ENCODE assay signal across 17 cellular contexts in genomic region chr1:205003358-205004145, GRCh38. TPM values are rescaled to one million over a fixed set of nuclear protein-coding genes. Genes with fewer than 3 reads are reported as not detected.
DNase-seq lines count a peak whose midpoint lies in the region; ATAC-seq and TF ChIP-seq lines count a peak whose summit lies in the region.
"Had no signal": no experiment of that assay in that cellular context is flagged by ENCODE, and none has a peak within 500 bp of the region (broad histone marks: within the 10 kb centered on the region; RNA-seq: fewer than 3 reads in every experiment).

No MANE protein-coding gene starts in this region.

- H3K27ac ChIP-seq in 22Rv1, result peak overlapping the region; percentile 57
- H3K27ac ChIP-seq in VCaP, result peak overlapping the region; percentile 67
- H3K27ac ChIP-seq in body of pancreas, result no peak overlapping the region

- H3K4me1 ChIP-seq in HAP-1 (no peaks in the 10 kb centered on the region), body of pancreas (no peaks in the 10 kb centered on the region)

- no peaks in the 10 kb centered on the region for H3K9me3 ChIP-seq in HAP-1
- H3K9me3 ChIP-seq in body of pancreas, result no peaks in the 10 kb centered on the region

- in situ Hi-C loops in HAP-1 (cut with MboI; ENCODE audit: low sequenced_read_pairs), result no loop called here

- DNase-seq in HAP-1 (ENCODE audit: low spot score in 2 of 2), result peak; percentile 5 to 58
- DNase-seq in left lobe of liver (ENCODE audit: low spot score), result peak; percentile 91
- DNase-seq in GF-D8 (lab: John Stamatoyannopoulos, UW), result no peak
- no peak for DNase-seq in body of pancreas
- no peak for DNase-seq in inferior parietal cortex (ENCODE audit: extremely low spot score)
- DNase-seq: activated CD4-positive, CD25-positive, alpha-beta regulatory T cell; activated effector memory CD4-positive, alpha-beta T cell treated with Interleukin-2 at 50 U/mL for 16 hours; COR-L47; foreskin fibroblast; naive thymus-derived CD4-positive, alpha-beta T cell; NCI-H2029 had no signal

- intact Hi-C loops in body of pancreas (cut with DNase I), result no loop called here

- 69% methylated on average over 9 to 10 of the region's 10 CpGs for WGBS in body of pancreas, 2 donors

- no peak for TF ChIP-seq POLR2A in body of pancreas (IDR thresholded peaks at IDR 0.05)

- H3K4me3 ChIP-seq in HAP-1 (no peak overlapping the region), body of pancreas (no peak overlapping the region)

- H3K27me3 ChIP-seq in HAP-1 (ENCODE audit: low read depth) (no peaks in the 10 kb centered on the region), body of pancreas (no peaks in the 10 kb centered on the region)

- ATAC-seq in left lobe of liver (peak; percentile 92), GM21576 (IDR thresholded peaks at IDR 0.05; ENCODE audit: unreplicated experiment) (no peak), body of pancreas (no peak)
- ATAC-seq: naive thymus-derived CD4-positive, alpha-beta T cell had no signal

- no peak for TF ChIP-seq CTCF in 22Rv1 (IDR thresholded peaks at IDR 0.05)
- TF ChIP-seq CTCF in VCaP (conservative IDR thresholded peaks at IDR 0.05), result no peak
- TF ChIP-seq CTCF in body of pancreas (IDR thresholded peaks at IDR 0.05), result no peak

- H3K36me3 ChIP-seq in HAP-1 (replicated peaks) (no peaks in the 10 kb centered on the region), body of pancreas (replicated peaks in 1 of 2; ENCODE audit: insufficient read depth in 1 of 2, low read depth in 2 of 2) (no peaks in the 10 kb centered on the region)

RNA-seq across cellular contexts. Expression of gene CNTN2, which starts 39.5 kb away (rescaled TPM):
- total RNA-seq in left lobe of liver (0.13 TPM), body of pancreas (not detected)
- total RNA-seq: lung microvascular endothelial cell; M059J; naive thymus-derived CD4-positive, alpha-beta T cell; pulmonary artery endothelial cell had no signal

Comparison
In these comparisons a context has a peak if more than half of its experiments do, and no peak if none do; other contexts are left out.
1. H3K27ac ChIP-seq: peak in 22Rv1 (single experiment) and VCaP (single experiment); none in body of pancreas (0 of 4).
2. DNase-seq: peak in HAP-1 (2 of 2) and left lobe of liver (single experiment); none in GF-D8 (single experiment), body of pancreas (0 of 4) and inferior parietal cortex (single experiment).